ENCODE assay signal across 8 cellular contexts in genomic region chr11:61187505-61188130, GRCh38. TPM values are rescaled to one million over a fixed set of nuclear protein-coding genes. Genes with fewer than 3 reads are reported as not detected.
DNase-seq lines count a peak whose midpoint lies in the region; ATAC-seq and TF ChIP-seq lines count a peak whose summit lies in the region.

No MANE protein-coding gene starts in this region.

- H3K4me1 ChIP-seq in SJCRH30: no peaks in the 10 kb centered on the region
- no peaks in the 10 kb centered on the region for H3K4me1 ChIP-seq in gastroesophageal sphincter
- H3K4me1 ChIP-seq in thyroid gland: peaks cover 0 to under 1% of the 10 kb centered on the region in 2 donors

- H3K4me3 ChIP-seq in SJCRH30 (no peak overlapping the region), gastroesophageal sphincter (no peak overlapping the region), thyroid gland (replicated peaks in 1 of 3) (no peak overlapping the region)

- H3K4me3 Mint-ChIP-seq in osteocyte (ENCODE audit: unreplicated experiment): no peak overlapping the region

- 29 to 37% methylated on average over 11 of the region's 11 CpGs for WGBS in gastroesophageal sphincter (ENCODE audit: low coverage in 1 of 2), 2 donors
- WGBS in thyroid gland, 2 donors: 37 to 43% methylated on average over 11 of the region's 11 CpGs

- no peaks in the 10 kb centered on the region for H3K36me3 Mint-ChIP-seq in osteocyte (ENCODE audit: unreplicated experiment)

- TF ChIP-seq CTCF in GM10266 (IDR thresholded peaks at IDR 0.05; ENCODE audit: control insufficient read depth, insufficient read depth, low read depth, missing control alignments) (peak; percentile 97), gastroesophageal sphincter (IDR thresholded peaks at IDR 0.05) (peak; percentile 89 to 95 (median 92)), osteocyte (IDR thresholded peaks at IDR 0.05) (peak; percentile 94), thyroid gland (IDR thresholded peaks at IDR 0.05) (peak; percentile 80 to 94 (median 90))

- peak; percentile 76 for DNase-seq in GM10266 (ENCODE audit: extremely low spot score)
- DNase-seq in NAMALWA (ENCODE audit: low spot score): peak; percentile 88
- peak; percentile 76 to 89 for DNase-seq in SJCRH30
- peak; percentile 89 for DNase-seq in activated effector memory CD4-positive, alpha-beta T cell treated with anti-CD3 and anti-CD28 coated beads, Interleukin-2, amount 50 U/mL, for 16 hours
- peak; percentile 89 for DNase-seq in osteocyte (ENCODE audit: extremely low spot score, unreplicated experiment)
- peak; percentile 83 to 85 for DNase-seq in thyroid gland

- H3K4me1 Mint-ChIP-seq in osteocyte (ENCODE audit: unreplicated experiment): peaks cover 1% of the 10 kb centered on the region

- H3K36me3 ChIP-seq in SJCRH30 (no peaks in the 10 kb centered on the region), gastroesophageal sphincter (no peaks in the 10 kb centered on the region), thyroid gland (no peaks in the 10 kb centered on the region)

- no peaks in the 10 kb centered on the region for H3K9me3 ChIP-seq in SJCRH30 (replicated peaks)
- H3K9me3 ChIP-seq in gastroesophageal sphincter: no peaks in the 10 kb centered on the region
- H3K9me3 ChIP-seq in thyroid gland: no peaks in the 10 kb centered on the region

- ATAC-seq in gastroesophageal sphincter (peak; percentile 71), HG03571 (IDR thresholded peaks at IDR 0.05; ENCODE audit: unreplicated experiment) (no peak)

- no peak for TF ChIP-seq EP300 in gastroesophageal sphincter (IDR thresholded peaks at IDR 0.05)

- H3K9me3 Mint-ChIP-seq in osteocyte (ENCODE audit: unreplicated experiment): no peaks in the 10 kb centered on the region

- intact Hi-C loops in thyroid gland (cut with DNase I): loop anchor here (2.0 to 5.0 kb wide), 2 partner anchors 55 to 217 kb away; partner anchors contain the start of gene CD6

- H3K27ac Mint-ChIP-seq in osteocyte (ENCODE audit: unreplicated experiment): no peak overlapping the region

- TF ChIP-seq POLR2A in gastroesophageal sphincter (IDR thresholded peaks at IDR 0.05) (no peak), thyroid gland (IDR thresholded peaks at IDR 0.05) (no peak)

- peaks cover 17% of the 10 kb centered on the region for H3K27me3 Mint-ChIP-seq in osteocyte (ENCODE audit: unreplicated experiment)

- H3K27ac ChIP-seq in SJCRH30 (no peak overlapping the region), gastroesophageal sphincter (no peak overlapping the region), thyroid gland (no peak overlapping the region)

- H3K27me3 ChIP-seq in SJCRH30: no peaks in the 10 kb centered on the region
- H3K27me3 ChIP-seq in gastroesophageal sphincter: peaks cover 30% of the 10 kb centered on the region
- H3K27me3 ChIP-seq in thyroid gland: no peaks in the 10 kb centered on the region

RNA-seq across cellular contexts. Expression of gene PGA3, which starts 15.7 kb away (rescaled TPM):
- total RNA-seq in SJCRH30 (2014; rRNA removed; shearing (Covaris generic)): not detected in 2 replicates
- total RNA-seq in gastroesophageal sphincter (under 1 TPM in 1 of 4 donors, not detected in 3; 0.81 TPM), osteocyte (not detected in 2 replicates), thyroid gland (1 to 10 TPM in 2 of 4 donors, not detected in 2; 4.3 to 7.9 TPM)

RNA-seq across cellular contexts. Expression of gene VPS37C, which starts 26.4 kb away (rescaled TPM):
- 11.6 and 12.1 TPM in 2 replicates for total RNA-seq in SJCRH30 (2014; rRNA removed; shearing (Covaris generic))
- total RNA-seq in gastroesophageal sphincter (10 to 100 TPM; 19.1 to 41.9 (median 25.5) TPM), osteocyte (19.6 and 21.2 TPM in 2 replicates), thyroid gland (10 to 100 TPM; 13.0 to 18.2 (median 15.9) TPM)

RNA-seq across cellular contexts. Expression of gene PGA4, which starts 34.5 kb away (rescaled TPM):
- not detected in 2 replicates for total RNA-seq in SJCRH30 (2014; rRNA removed; shearing (Covaris generic))
- total RNA-seq in gastroesophageal sphincter (1 to 10 TPM in 2 of 4 donors, not detected in 2; 1.2 to 8.8 TPM), osteocyte (not detected in 2 replicates), thyroid gland (1 to 10 TPM in 2 of 4 donors, not detected in 2; 4.6 to 8.1 TPM)

RNA-seq across cellular contexts. Expression of gene PGA5, which starts 53.4 kb away (rescaled TPM):
- total RNA-seq in SJCRH30 (2014; rRNA removed; shearing (Covaris generic)): not detected in 2 replicates
- total RNA-seq in gastroesophageal sphincter (under 1 TPM in 1 of 4 donors, not detected in 3; 0.54 TPM), osteocyte (not detected in 2 replicates), thyroid gland (1 to 10 TPM in 2 of 4 donors, not detected in 2; 1.4 to 2.6 TPM)
